In the genomic region with DNA sequence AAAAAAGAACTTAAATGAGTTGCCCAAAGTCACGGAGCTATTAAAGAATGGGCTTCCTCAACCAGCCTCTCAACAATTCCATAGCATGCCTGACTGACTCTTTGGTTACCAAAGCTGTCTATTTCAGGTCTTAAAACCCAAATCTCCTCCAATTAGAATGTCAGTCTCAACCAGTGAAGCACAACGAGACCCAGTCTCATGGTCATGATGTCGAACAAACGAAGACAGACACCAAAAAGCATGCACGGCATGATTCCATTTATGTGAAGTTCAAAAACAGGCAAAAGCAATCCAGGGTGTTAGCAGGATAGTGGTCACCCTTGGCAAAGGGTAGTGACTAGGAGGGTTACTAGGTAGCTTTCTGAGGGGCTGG, we compare ENCODE assay signal across 17 cellular contexts.
"Had no signal": no experiment of that assay in that cellular context is flagged by ENCODE, and none has a peak within 500 bp of the region (broad histone marks: within the 10 kb centered on the region; RNA-seq: fewer than 3 reads in every experiment).

No MANE protein-coding gene starts in this region.

- H3K4me1 ChIP-seq: prostate gland, upper lobe of right lung had no signal

- H3K36me3 ChIP-seq: prostate gland, thoracic aorta, upper lobe of right lung had no signal

- H3K4me1 Mint-ChIP-seq: activated naive CD8-positive, alpha-beta T cell treated with anti-CD3 and anti-CD28 coated beads, Interleukin-2, amount 10 ng/mL, durations not matched to agents 7 days and 5 days; brain; central memory CD8-positive, alpha-beta T cell had no signal

- H3K4me3 Mint-ChIP-seq: activated naive CD8-positive, alpha-beta T cell treated with anti-CD3 and anti-CD28 coated beads, Interleukin-2, amount 10 ng/mL, durations not matched to agents 7 days and 5 days; brain; central memory CD8-positive, alpha-beta T cell had no signal

- H3K36me3 Mint-ChIP-seq: activated naive CD8-positive, alpha-beta T cell treated with anti-CD3 and anti-CD28 coated beads, Interleukin-2, amount 10 ng/mL, durations not matched to agents 7 days and 5 days; brain had no signal

- H3K27ac ChIP-seq: coronary artery, prostate gland, SK-N-MC, thoracic aorta, upper lobe of right lung had no signal

- DNase-seq: activated CD4-positive, alpha-beta T cell treated with anti-CD3 and anti-CD28 coated beads for 4 hours; activated CD8-positive, alpha-beta memory T cell treated with anti-CD3 and anti-CD28 coated beads for 24 hours; activated effector memory CD4-positive, alpha-beta T cell treated with Interleukin-2 at 50 U/mL for 16 hours; activated naive CD8-positive, alpha-beta T cell treated with anti-CD3 and anti-CD28 coated beads, Interleukin-2, amount 10 ng/mL, durations not matched to agents 7 days and 5 days; foreskin fibroblast; kidney glomerular epithelial cell; right cardiac atrium; stimulated activated CD4-positive, alpha-beta T cell treated with anti-CD3 and anti-CD28 coated beads, Interleukin-4, amount 100 ng/mL, for 24 hours; stimulated activated CD8-positive, alpha-beta memory T cell treated with anti-CD3 and anti-CD28 coated beads, Interleukin-4, amount 100 ng/mL, for 48 hours; upper lobe of right lung had no signal

- H3K4me3 ChIP-seq: coronary artery, prostate gland, SK-N-MC, skin epidermis, thoracic aorta, upper lobe of right lung had no signal

- H3K27me3 Mint-ChIP-seq: central memory CD8-positive, alpha-beta T cell had no signal

- H3K27me3 ChIP-seq: upper lobe of right lung had no signal

- H3K9me3 ChIP-seq: prostate gland, thoracic aorta, upper lobe of right lung had no signal

- H3K27ac Mint-ChIP-seq: activated naive CD8-positive, alpha-beta T cell treated with anti-CD3 and anti-CD28 coated beads, Interleukin-2, amount 10 ng/mL, durations not matched to agents 7 days and 5 days; brain had no signal

- ATAC-seq: right cardiac atrium had no signal

- H3K9me3 Mint-ChIP-seq: activated naive CD8-positive, alpha-beta T cell treated with anti-CD3 and anti-CD28 coated beads, Interleukin-2, amount 10 ng/mL, durations not matched to agents 7 days and 5 days; central memory CD8-positive, alpha-beta T cell had no signal
